Comparison of ENCODE assay signal across 23 cellular contexts in genomic region chr13:66375756-66376155, GRCh38.
DNase-seq lines count a peak whose midpoint lies in the region; ATAC-seq, FAIRE-seq and TF ChIP-seq lines count a peak whose summit lies in the region.
"Had no signal": no experiment of that assay in that cellular context is flagged by ENCODE, and none has a peak within 500 bp of the region (broad histone marks: within the 10 kb centered on the region; RNA-seq: fewer than 3 reads in every experiment).

No MANE protein-coding gene starts in this region.

- H2BK120ac ChIP-seq in IMR-90 (ENCODE audit: low read depth, low read length): no peak overlapping the region

- no peaks in the 10 kb centered on the region for H3K9me1 ChIP-seq in IMR-90 (ENCODE audit: insufficient read depth, low read length)

- WGBS in IMR-90 (ENCODE audit: extremely low coverage in 2 of 2, insufficient read length in 1 of 2), 2 experiments: no CpG with 5 or more reads among the region's 2 CpGs

- no peak overlapping the region for H2AFZ ChIP-seq in IMR-90 (replicated peaks; ENCODE audit: low read length, poor library complexity)
- H2AFZ ChIP-seq: GM23248 had no signal

- H3K14ac ChIP-seq in IMR-90 (replicated peaks; ENCODE audit: low read depth, low read length): no peak overlapping the region

- no peak overlapping the region for H4K5ac ChIP-seq in IMR-90 (ENCODE audit: low read depth, low read length)

- H4K8ac ChIP-seq in IMR-90 (ENCODE audit: low read depth in 2 of 2, low read length in 2 of 2): no peak overlapping the region

- dilution Hi-C loops in IMR-90 (cut with HindIII; ENCODE audit: low sequenced_read_pairs, unreplicated experiment): no loop called here

- H2BK15ac ChIP-seq in IMR-90 (ENCODE audit: low read depth, low read length): no peak overlapping the region

- no peak overlapping the region for H2AK9ac ChIP-seq in IMR-90 (replicated peaks; ENCODE audit: low read depth, low read length, poor library complexity)

- H4K91ac ChIP-seq in IMR-90 (ENCODE audit: insufficient read depth, low read depth, low read length): no peak overlapping the region

- H3K4me2 ChIP-seq in IMR-90 (ENCODE audit: low read depth, low read length): no peak overlapping the region

- no peak overlapping the region for H3K56ac ChIP-seq in IMR-90 (ENCODE audit: extremely low read depth, insufficient read depth, low read length)

- intact Hi-C loops in IMR-90 (cut with micrococcal nuclease): no loop called here

- H3K27ac ChIP-seq in IMR-90 (ENCODE audit: insufficient read depth, low read length) (no peak overlapping the region), caudate nucleus (ENCODE audit: low read depth, low read length) (no peak overlapping the region)
- H3K27ac ChIP-seq: GM23248 had no signal

- no peaks in the 10 kb centered on the region for H3K4me1 ChIP-seq in IMR-90 (ENCODE audit: control insufficient read depth, insufficient read depth, low read length)
- H3K4me1 ChIP-seq: Caco-2 had no signal

- no peak for TF ChIP-seq POLR2A in IMR-90 (IDR thresholded peaks at IDR 0.05; ENCODE audit: low read depth, low read length)

- ATAC-seq in IMR-90 (ENCODE audit: low read depth): no peak
- ATAC-seq in HG02973 (IDR thresholded peaks at IDR 0.05; ENCODE audit: unreplicated experiment): no peak
- ATAC-seq: HCT116 had no signal

- H3K4me3 ChIP-seq in IMR-90 (ENCODE audit: insufficient read depth, low read depth, low read length): no peak overlapping the region
- H3K4me3 ChIP-seq: GM23248 had no signal

- H2AK5ac ChIP-seq in IMR-90 (ENCODE audit: low read depth, low read length): no peak overlapping the region

- CTCF ChIA-PET in IMR-90 (lab: Yijun Ruan, JAX): no interaction called here

- H3K9me3 ChIP-seq in IMR-90 (ENCODE audit: control insufficient read depth, insufficient read depth, low read length): no peaks in the 10 kb centered on the region
- H3K9me3 ChIP-seq: BE2C, Caco-2 had no signal

- BruUV-seq in IMR-90 (replicated peaks; lab: Mats Ljungman, UMichigan): no TSS peak

- in situ Hi-C loops in IMR-90 (cut with MboI; ENCODE audit: low sequenced_read_pairs): no loop called here

- POLR2A ChIA-PET in IMR-90 (lab: Charles Lee; ENCODE audit: unreplicated experiment): no interaction called here

- no peak overlapping the region for H3K4ac ChIP-seq in IMR-90 (ENCODE audit: low read depth, low read length)

- DNase-seq in IMR-90: peak; percentile 6
- peak; percentile 5 for DNase-seq in iris pigment epithelial cell (ENCODE audit: low read depth)
- no peak for DNase-seq in caudate nucleus (lab: John Stamatoyannopoulos, UW)
- no peak for DNase-seq in NCI-H510A treated with DMSO at 0.1 percent for 48 hours (lab: John Stamatoyannopoulos, UW)
- no peak for DNase-seq in activated CD4-positive, alpha-beta T cell treated with anti-CD3 and anti-CD28 coated beads for 4 hours
- DNase-seq: BE2C; Caco-2; CD4-positive, alpha-beta T cell; GDM1; GM23248; Kasumi-1; MM.1S; NCI-H1092 treated with DMSO at 0.1 percent for 48 hours; NCI-H146; NCI-H2081 treated with DMSO at 0.1 percent for 48 hours; NCI-H748 treated with DMSO at 0.1 percent for 48 hours; NK-92 treated with Interleukin-12 subunit alpha and Interleukin-12 subunit beta, amount 100 ng/mL, for 24 hours; OCI-M1; SHP77 had no signal

- H2BK5ac ChIP-seq in IMR-90 (ENCODE audit: low read depth, low read length, poor library complexity, severe bottlenecking): no peak overlapping the region

- H3K36me3 ChIP-seq in IMR-90 (ENCODE audit: control insufficient read depth, insufficient read depth, low read length): no peaks in the 10 kb centered on the region
- H3K36me3 ChIP-seq: BE2C had no signal

- TF ChIP-seq RAD21 in IMR-90 (IDR thresholded peaks at IDR 0.05; ENCODE audit: low read length): no peak

- no peak overlapping the region for H3K9ac ChIP-seq in IMR-90 (ENCODE audit: low read depth, low read length)
- H3K9ac ChIP-seq: GM23248 had no signal

- TF ChIP-seq CTCF in IMR-90 (conservative IDR thresholded peaks at IDR 0.05; ENCODE audit: low read depth, low read length): no peak

- H3K27me3 ChIP-seq in IMR-90 (ENCODE audit: control insufficient read depth, insufficient read depth, low read length): no peaks in the 10 kb centered on the region
- H3K27me3 ChIP-seq: BE2C had no signal

- no peaks in the 10 kb centered on the region for H4K20me1 ChIP-seq in IMR-90 (ENCODE audit: insufficient read depth, low read length)

- peak; percentile 96 for FAIRE-seq in endometrium (lab: Jason Lieb, UNC)
- FAIRE-seq: GM19239 had no signal

- H3K18ac ChIP-seq in IMR-90 (ENCODE audit: low read depth, low read length): no peak overlapping the region

- H2BK20ac ChIP-seq in IMR-90 (ENCODE audit: low read depth, low read length): no peak overlapping the region

- H3K23ac ChIP-seq in IMR-90 (ENCODE audit: low read depth, low read length): no peak overlapping the region

- H3K79me1 ChIP-seq in IMR-90 (ENCODE audit: low read depth in 1 of 2, low read length in 2 of 2): no peaks in the 10 kb centered on the region

TF ChIP-seq in IMR-90, 13 proteins besides CTCF, POLR2A, EP300 and RAD21:
- no peak for TF ChIP-seq MAFK (IDR thresholded peaks at IDR 0.05; ENCODE audit: low read depth, low read length)
- TF ChIP-seq SMC3 (IDR thresholded peaks at IDR 0.05; ENCODE audit: low read depth, low read length): no peak
- TF ChIP-seq, protein P1, sequence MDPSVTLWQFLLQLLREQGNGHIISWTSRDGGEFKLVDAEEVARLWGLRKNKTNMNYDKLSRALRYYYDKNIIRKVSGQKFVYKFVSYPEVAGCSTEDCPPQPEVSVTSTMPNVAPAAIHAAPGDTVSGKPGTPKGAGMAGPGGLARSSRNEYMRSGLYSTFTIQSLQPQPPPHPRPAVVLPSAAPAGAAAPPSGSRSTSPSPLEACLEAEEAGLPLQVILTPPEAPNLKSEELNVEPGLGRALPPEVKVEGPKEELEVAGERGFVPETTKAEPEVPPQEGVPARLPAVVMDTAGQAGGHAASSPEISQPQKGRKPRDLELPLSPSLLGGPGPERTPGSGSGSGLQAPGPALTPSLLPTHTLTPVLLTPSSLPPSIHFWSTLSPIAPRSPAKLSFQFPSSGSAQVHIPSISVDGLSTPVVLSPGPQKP (IDR thresholded peaks at IDR 0.05; ENCODE audit: borderline replicate concordance, low read depth, low read length): no peak
- TF ChIP-seq, protein P2, sequence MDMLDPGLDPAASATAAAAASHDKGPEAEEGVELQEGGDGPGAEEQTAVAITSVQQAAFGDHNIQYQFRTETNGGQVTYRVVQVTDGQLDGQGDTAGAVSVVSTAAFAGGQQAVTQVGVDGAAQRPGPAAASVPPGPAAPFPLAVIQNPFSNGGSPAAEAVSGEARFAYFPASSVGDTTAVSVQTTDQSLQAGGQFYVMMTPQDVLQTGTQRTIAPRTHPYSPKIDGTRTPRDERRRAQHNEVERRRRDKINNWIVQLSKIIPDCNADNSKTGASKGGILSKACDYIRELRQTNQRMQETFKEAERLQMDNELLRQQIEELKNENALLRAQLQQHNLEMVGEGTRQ (IDR thresholded peaks at IDR 0.05; ENCODE audit: low read depth, low read length): no peak
- TF ChIP-seq RFX5 (IDR thresholded peaks at IDR 0.05; ENCODE audit: low read depth, low read length): no peak
- no peak for TF ChIP-seq MXI1 (IDR thresholded peaks at IDR 0.05; ENCODE audit: borderline replicate concordance, low read depth, low read length)
- TF ChIP-seq CEBPB (IDR thresholded peaks at IDR 0.05; ENCODE audit: low read depth, low read length): no peak
- TF ChIP-seq MAZ (IDR thresholded peaks at IDR 0.05; ENCODE audit: borderline replicate concordance, low read depth, low read length): no peak
- no peak for TF ChIP-seq BHLHE40 (IDR thresholded peaks at IDR 0.05; ENCODE audit: low read depth, low read length)
- no peak for TF ChIP-seq NFE2L2 (IDR thresholded peaks at IDR 0.05; ENCODE audit: low read depth, low read length)
- no peak for TF ChIP-seq FOS (IDR thresholded peaks at IDR 0.05; ENCODE audit: low read depth, low read length)

Comparison
In these comparisons a context has a peak if more than half of its experiments do, and no peak if none do; other contexts are left out.
1. DNase-seq: peak in IMR-90 (single experiment) and iris pigment epithelial cell (single experiment); none in caudate nucleus (0 of 61), NCI-H510A treated with DMSO at 0.1 percent for 48 hours (single experiment) and activated CD4-positive, alpha-beta T cell treated with anti-CD3 and anti-CD28 coated beads for 4 hours (0 of 2).